7 cellular contexts compared by ENCODE assay signal in the genomic region with DNA sequence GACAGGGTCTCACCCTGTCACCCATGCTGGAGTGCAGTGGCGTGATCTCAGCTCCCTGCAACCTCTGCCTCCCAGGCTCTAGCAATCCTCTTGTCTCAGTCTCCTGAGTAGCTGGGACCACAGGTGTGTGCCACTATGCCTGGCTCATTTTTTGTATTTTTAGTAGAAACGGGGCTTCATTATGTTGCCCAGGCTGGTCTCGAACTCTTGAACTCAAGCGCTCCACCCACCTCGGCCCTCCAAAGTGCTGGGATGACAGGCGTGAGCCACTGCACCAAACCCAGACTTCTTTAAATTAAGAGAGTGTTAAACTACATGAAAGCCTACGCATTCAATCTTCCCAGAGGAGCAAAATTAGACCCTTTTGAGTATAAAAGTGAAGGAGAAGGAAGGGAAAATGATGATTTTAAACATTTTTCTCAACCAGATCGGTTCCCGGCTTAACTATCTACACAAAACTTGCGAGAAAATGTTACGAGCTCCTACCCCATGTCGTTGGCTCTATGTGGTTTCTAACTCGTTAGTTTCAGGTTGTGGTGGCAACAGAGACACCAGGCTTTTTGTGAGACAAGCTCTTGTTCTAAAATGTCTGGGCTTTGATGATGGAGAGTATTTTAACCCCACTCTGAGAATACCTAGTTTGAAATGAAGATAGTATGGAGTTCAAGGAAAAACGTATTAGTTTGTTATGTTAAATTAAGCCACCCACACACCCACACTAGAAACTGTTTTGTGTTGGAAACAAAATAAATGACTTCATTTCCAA. TPM values are rescaled to one million over a fixed set of nuclear protein-coding genes. Genes with fewer than 3 reads are reported as not detected.
DNase-seq lines count a peak whose midpoint lies in the region; ATAC-seq and TF ChIP-seq lines count a peak whose summit lies in the region.

No MANE protein-coding gene starts in this region.

- H3K36me3 ChIP-seq in MM.1S (replicated peaks; ENCODE audit: insufficient read depth, low read length), result no peaks in the 10 kb centered on the region
- no peaks in the 10 kb centered on the region for H3K36me3 ChIP-seq in hepatocyte (replicated peaks; ENCODE audit: insufficient read depth, low read depth)
- H3K36me3 ChIP-seq in WERI-Rb-1, result no peaks in the 10 kb centered on the region

- peaks cover 24% of the 10 kb centered on the region for H3F3A ChIP-seq in MM.1S (ENCODE audit: insufficient read depth, low read length)

- H3K9me3 Mint-ChIP-seq in activated T-cell treated with anti-CD3 and anti-CD28 coated beads, Interleukin-2, amount 50 U/mL, for 24 hours, result no peaks in the 10 kb centered on the region
- H3K9me3 Mint-ChIP-seq in stimulated activated naive CD8-positive, alpha-beta T cell treated with anti-CD3 and anti-CD28 coated beads, Interleukin-15, amount 100 ng/mL, for 72 hours, result no peaks in the 10 kb centered on the region

- H3K27ac Mint-ChIP-seq in activated T-cell treated with anti-CD3 and anti-CD28 coated beads, Interleukin-2, amount 50 U/mL, for 24 hours, result peak overlapping the region; percentile 96
- peak overlapping the region; percentile 98 to 99 for H3K27ac Mint-ChIP-seq in stimulated activated naive CD8-positive, alpha-beta T cell treated with anti-CD3 and anti-CD28 coated beads, Interleukin-15, amount 100 ng/mL, for 72 hours

- peaks cover 19% of the 10 kb centered on the region for H3K36me3 Mint-ChIP-seq in activated T-cell treated with anti-CD3 and anti-CD28 coated beads, Interleukin-2, amount 50 U/mL, for 24 hours (ENCODE audit: low read depth)

- 0 out of 2 replicates have a peak overlapping the region, but pooled peaks have one; percentile 19 for H3K9ac ChIP-seq in MM.1S (ENCODE audit: low read length)

- H3K4me1 Mint-ChIP-seq in activated T-cell treated with anti-CD3 and anti-CD28 coated beads, Interleukin-2, amount 50 U/mL, for 24 hours (ENCODE audit: low read depth), result peaks cover 78% of the 10 kb centered on the region
- peaks cover 73% of the 10 kb centered on the region for H3K4me1 Mint-ChIP-seq in stimulated activated naive CD8-positive, alpha-beta T cell treated with anti-CD3 and anti-CD28 coated beads, Interleukin-15, amount 100 ng/mL, for 72 hours

- H4K20me1 ChIP-seq in MM.1S (ENCODE audit: insufficient read depth, low read length) (no peaks in the 10 kb centered on the region), hepatocyte (ENCODE audit: insufficient read depth, poor library complexity, severe bottlenecking) (no peaks in the 10 kb centered on the region)

- H2AFZ ChIP-seq in MM.1S (ENCODE audit: low read length) (no peak overlapping the region), hepatocyte (no peak overlapping the region)

- no peak overlapping the region for H3K4me3 ChIP-seq in MM.1S (ENCODE audit: low read length)
- no peak overlapping the region for H3K4me3 ChIP-seq in hepatocyte
- no peak overlapping the region for H3K4me3 ChIP-seq in WERI-Rb-1 (ENCODE audit: low read depth, low read length)

- ATAC-seq in stimulated activated naive CD8-positive, alpha-beta T cell treated with anti-CD3 and anti-CD28 coated beads, Interleukin-15, amount 100 ng/mL, for 72 hours, result peak; percentile 77

- H3K4me2 ChIP-seq in MM.1S (ENCODE audit: low read depth, low read length) (peak overlapping the region; percentile 79), hepatocyte (no peak overlapping the region)

- H3K27ac ChIP-seq in MM.1S (ENCODE audit: low read length), result peak overlapping the region; percentile 64; the same call in 1 of the 2 replicates
- H3K27ac ChIP-seq in hepatocyte, result peak overlapping the region; percentile 82
- no peak overlapping the region for H3K27ac ChIP-seq in WERI-Rb-1

- peak; percentile 12 for DNase-seq in MM.1S
- DNase-seq in activated T-cell treated with anti-CD3 and anti-CD28 coated beads, Interleukin-2, amount 50 U/mL, for 24 hours, result no peak
- DNase-seq in hepatocyte (ENCODE audit: low spot score), result no peak
- peak; percentile 25 to 54 for DNase-seq in stimulated activated naive CD8-positive, alpha-beta T cell treated with anti-CD3 and anti-CD28 coated beads, Interleukin-15, amount 100 ng/mL, for 72 hours
- DNase-seq in KG1 (lab: John Stamatoyannopoulos, UW), result no peak
- DNase-seq in NCI-H1092 treated with DMSO at 0.1 percent for 48 hours (lab: John Stamatoyannopoulos, UW), result no peak
- DNase-seq in WERI-Rb-1, result no peak

- H3K4me1 ChIP-seq in MM.1S (ENCODE audit: low read length), result peaks cover 24% of the 10 kb centered on the region
- H3K4me1 ChIP-seq in hepatocyte (ENCODE audit: insufficient read depth), result no peaks in the 10 kb centered on the region

- no peaks in the 10 kb centered on the region for H3K9me3 ChIP-seq in MM.1S (replicated peaks; ENCODE audit: insufficient read depth, low read length)
- peaks cover 3% of the 10 kb centered on the region for H3K9me3 ChIP-seq in hepatocyte (ENCODE audit: low read depth)
- H3K9me3 ChIP-seq in WERI-Rb-1 (ENCODE audit: severe bottlenecking), result no peaks in the 10 kb centered on the region

- H3K79me2 ChIP-seq in MM.1S (ENCODE audit: low read length) (peaks cover 9% of the 10 kb centered on the region; the same call in 1 of the 2 replicates), hepatocyte (peaks cover 69% of the 10 kb centered on the region)

- TF ChIP-seq CTCF in MM.1S (IDR thresholded peaks at IDR 0.05; ENCODE audit: low read length), result no peak
- no peak for TF ChIP-seq CTCF in hepatocyte (IDR thresholded peaks at IDR 0.05; ENCODE audit: poor library complexity)
- no peak for TF ChIP-seq CTCF in WERI-Rb-1 (IDR thresholded peaks at IDR 0.05; ENCODE audit: low read depth, low read length)

- 88% methylated on average over 14 of the region's 14 CpGs for WGBS in hepatocyte (ENCODE audit: low lambda C conversion rate, missing lambda C conversion rate)

- H3K27me3 Mint-ChIP-seq in activated T-cell treated with anti-CD3 and anti-CD28 coated beads, Interleukin-2, amount 50 U/mL, for 24 hours, result no peaks in the 10 kb centered on the region
- no peaks in the 10 kb centered on the region for H3K27me3 Mint-ChIP-seq in stimulated activated naive CD8-positive, alpha-beta T cell treated with anti-CD3 and anti-CD28 coated beads, Interleukin-15, amount 100 ng/mL, for 72 hours

- H3K4me3 Mint-ChIP-seq in activated T-cell treated with anti-CD3 and anti-CD28 coated beads, Interleukin-2, amount 50 U/mL, for 24 hours, result peak overlapping the region; percentile 77
- peak overlapping the region; percentile 88 to 96 for H3K4me3 Mint-ChIP-seq in stimulated activated naive CD8-positive, alpha-beta T cell treated with anti-CD3 and anti-CD28 coated beads, Interleukin-15, amount 100 ng/mL, for 72 hours

- H3K27me3 ChIP-seq in MM.1S (replicated peaks; ENCODE audit: insufficient read depth, low read length) (no peaks in the 10 kb centered on the region), hepatocyte (no peaks in the 10 kb centered on the region), WERI-Rb-1 (ENCODE audit: insufficient read depth, low read depth, severe bottlenecking) (no peaks in the 10 kb centered on the region)

- H3K9me2 ChIP-seq in MM.1S (replicated peaks; ENCODE audit: insufficient read depth, low read length) (no peaks in the 10 kb centered on the region), hepatocyte (replicated peaks; ENCODE audit: insufficient read depth) (no peaks in the 10 kb centered on the region)

RNA-seq across cellular contexts. Expression of a gene that starts 26.3 kb away (rescaled TPM):
- total RNA-seq in hepatocyte, result 26.0 and 27.9 TPM in 2 replicates
- 18.7 and 25.7 TPM in 2 replicates for polyA plus RNA-seq in hepatocyte

RNA-seq across cellular contexts. Expression of a gene that starts 38.4 kb away (rescaled TPM):
- 5.5 and 6.5 TPM in 2 replicates for total RNA-seq in hepatocyte
- 3.5 and 6.1 TPM in 2 replicates for polyA plus RNA-seq in hepatocyte

RNA-seq across cellular contexts. Expression of a gene that starts 55.6 kb away (rescaled TPM):
- 6.1 and 7.2 TPM in 2 replicates for total RNA-seq in hepatocyte
- 7.0 and 8.7 TPM in 2 replicates for polyA plus RNA-seq in hepatocyte

Comparison
In these comparisons a context has a peak if more than half of its experiments do, and no peak if none do; other contexts are left out.
1. DNase-seq: peak in MM.1S (single experiment) and stimulated activated naive CD8-positive, alpha-beta T cell treated with anti-CD3 and anti-CD28 coated beads, Interleukin-15, amount 100 ng/mL, for 72 hours (2 of 2); none in activated T-cell treated with anti-CD3 and anti-CD28 coated beads, Interleukin-2, amount 50 U/mL, for 24 hours (single experiment), hepatocyte (single experiment), KG1 (single experiment), NCI-H1092 treated with DMSO at 0.1 percent for 48 hours (single experiment) and WERI-Rb-1 (single experiment).